In the genomic region with DNA sequence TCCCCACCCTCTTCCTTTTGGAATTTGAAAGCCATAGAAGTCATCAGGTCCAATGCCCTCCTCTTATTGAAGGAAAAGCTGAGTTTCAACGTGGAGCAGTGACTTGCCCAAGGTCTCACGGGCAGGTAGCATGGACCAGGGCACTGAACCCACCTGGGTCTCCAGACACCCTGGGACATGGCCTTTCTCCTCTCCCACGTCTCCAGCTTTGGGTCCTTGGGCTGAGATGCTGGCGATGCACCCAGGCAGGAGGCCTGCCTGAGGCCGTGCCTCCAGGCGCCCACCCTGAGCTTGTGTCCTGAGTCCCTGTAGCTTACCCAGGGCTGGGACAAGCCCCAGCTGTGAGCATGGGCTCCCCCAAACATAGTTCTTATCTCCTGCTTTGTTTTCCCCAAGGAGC, we compare ENCODE assay signal across 15 cellular contexts. TPM values are rescaled to one million over a fixed set of nuclear protein-coding genes. Genes with fewer than 3 reads are reported as not detected.
DNase-seq lines count a peak whose midpoint lies in the region; ATAC-seq and TF ChIP-seq lines count a peak whose summit lies in the region.
"Had no signal": no experiment of that assay in that cellular context is flagged by ENCODE, and none has a peak within 500 bp of the region (broad histone marks: within the 10 kb centered on the region; RNA-seq: fewer than 3 reads in every experiment).

No MANE protein-coding gene starts in this region.

- intact Hi-C loops in lower lobe of right lung (cut with DNase I), result no loop called here

- no peaks in the 10 kb centered on the region for H3K27me3 Mint-ChIP-seq in activated T-cell treated with anti-CD3 and anti-CD28 coated beads, Interleukin-2, amount 50 U/mL, for 72 hours (ENCODE audit: low read depth)
- H3K27me3 Mint-ChIP-seq in activated naive CD8-positive, alpha-beta T cell, result no peaks in the 10 kb centered on the region

- TF ChIP-seq CTCF in lower lobe of right lung (IDR thresholded peaks at IDR 0.05) (no peak), thoracic aorta (IDR thresholded peaks at IDR 0.05) (no peak)

- H3K9me3 Mint-ChIP-seq in activated T-cell treated with anti-CD3 and anti-CD28 coated beads, Interleukin-2, amount 50 U/mL, for 72 hours, result no peaks in the 10 kb centered on the region
- no peaks in the 10 kb centered on the region for H3K9me3 Mint-ChIP-seq in activated naive CD8-positive, alpha-beta T cell (ENCODE audit: low read depth)
- H3K9me3 Mint-ChIP-seq: nephron had no signal

- H3K27me3 ChIP-seq in lower lobe of right lung (ENCODE audit: low read depth), result no peaks in the 10 kb centered on the region
- no peaks in the 10 kb centered on the region for H3K27me3 ChIP-seq in thoracic aorta (replicated peaks; ENCODE audit: insufficient read depth)

- no peaks in the 10 kb centered on the region for H3K36me3 Mint-ChIP-seq in activated T-cell treated with anti-CD3 and anti-CD28 coated beads, Interleukin-2, amount 50 U/mL, for 72 hours (ENCODE audit: insufficient read depth in 2 of 2)
- H3K36me3 Mint-ChIP-seq in activated naive CD8-positive, alpha-beta T cell, result no peaks in the 10 kb centered on the region

- peak overlapping the region; percentile 77 to 92 for H3K4me3 Mint-ChIP-seq in activated T-cell treated with anti-CD3 and anti-CD28 coated beads, Interleukin-2, amount 50 U/mL, for 72 hours
- H3K4me3 Mint-ChIP-seq in activated naive CD8-positive, alpha-beta T cell, result peak overlapping the region; percentile 85
- H3K4me3 Mint-ChIP-seq: nephron had no signal

- H3K4me1 ChIP-seq in lower lobe of right lung (peaks cover 60% of the 10 kb centered on the region), thoracic aorta (ENCODE audit: control insufficient read depth in 1 of 2, low read depth in 2 of 2) (peaks cover 37 to 72% of the 10 kb centered on the region in 2 donors)

- H3K4me3 ChIP-seq in lower lobe of right lung (no peak overlapping the region), thoracic aorta (no peak overlapping the region)
- H3K4me3 ChIP-seq: GM12878 had no signal

- no peak overlapping the region for H3K27ac Mint-ChIP-seq in activated T-cell treated with anti-CD3 and anti-CD28 coated beads, Interleukin-2, amount 50 U/mL, for 72 hours
- peak overlapping the region; percentile 94 for H3K27ac Mint-ChIP-seq in activated naive CD8-positive, alpha-beta T cell

- H3K36me3 ChIP-seq in lower lobe of right lung (peaks cover 38% of the 10 kb centered on the region), thoracic aorta (peaks cover 3% of the 10 kb centered on the region)

- H3K27ac ChIP-seq in lower lobe of right lung, result peak overlapping the region; percentile 57
- peak overlapping the region; percentile 88 to 95 for H3K27ac ChIP-seq in thoracic aorta

- H3K4me1 Mint-ChIP-seq in activated T-cell treated with anti-CD3 and anti-CD28 coated beads, Interleukin-2, amount 50 U/mL, for 72 hours (ENCODE audit: low read depth), result peaks cover 86% of the 10 kb centered on the region
- H3K4me1 Mint-ChIP-seq in activated naive CD8-positive, alpha-beta T cell (ENCODE audit: low read depth), result peaks cover 94% of the 10 kb centered on the region

- ATAC-seq in activated T-cell treated with anti-CD3 and anti-CD28 coated beads, Interleukin-2, amount 50 U/mL, for 72 hours (replicated peaks in 1 of 2), result no peak
- ATAC-seq in lower lobe of right lung, result no peak
- ATAC-seq in thoracic aorta (ENCODE audit: insufficient number of reproducible peaks, low FRiP score, low read depth), result no peak
- ATAC-seq in HG03097 (IDR thresholded peaks at IDR 0.05; ENCODE audit: low FRiP score, unreplicated experiment), result no peak
- ATAC-seq: GM12878, left colon had no signal

- no peaks in the 10 kb centered on the region for H3K9me3 ChIP-seq in lower lobe of right lung
- no peaks in the 10 kb centered on the region for H3K9me3 ChIP-seq in thoracic aorta

- no peak for DNase-seq in activated T-cell treated with anti-CD3 and anti-CD28 coated beads, Interleukin-2, amount 50 U/mL, for 72 hours
- DNase-seq in activated T-cell treated with anti-CD3 and anti-CD28 coated beads for 4 hours, result no peak
- no peak for DNase-seq in lower lobe of right lung
- no peak for DNase-seq in thoracic aorta (ENCODE audit: low spot score)
- no peak for DNase-seq in EL
- DNase-seq in stimulated activated CD4-positive, alpha-beta T cell treated with anti-CD3 and anti-CD28 coated beads, Interleukin-2, amount 100 ng/mL, for 48 hours, result no peak
- DNase-seq: head of caudate nucleus, left colon, NCI-H1417 treated with DMSO at 0.1 percent for 48 hours, NCI-H446 treated with DMSO at 0.1 percent for 48 hours, T-helper 9 cell had no signal

RNA-seq across cellular contexts. Expression of gene LDLRAP1, which starts 21.4 kb away (rescaled TPM):
- total RNA-seq in activated T-cell treated with anti-CD3 and anti-CD28 coated beads, Interleukin-2, amount 50 U/mL, for 72 hours, result 10 to 100 TPM; 13.5 to 14.7 TPM
- total RNA-seq in lower lobe of right lung (30.3 TPM), thoracic aorta (10 to 100 TPM; 35.2 to 55.2 TPM)

RNA-seq across cellular contexts. Expression of gene MAN1C1, which starts 51.8 kb away (rescaled TPM):
- total RNA-seq in activated T-cell treated with anti-CD3 and anti-CD28 coated beads, Interleukin-2, amount 50 U/mL, for 72 hours, result 10 to 100 TPM in 1 of 2 donors, 1 to 10 TPM in 1; 9.4 to 13.3 TPM
- total RNA-seq in lower lobe of right lung (20.4 TPM), thoracic aorta (10 to 100 TPM; 21.0 to 26.0 TPM)
